Comparison of ENCODE assay signal across 1 cellular context in the genomic region with DNA sequence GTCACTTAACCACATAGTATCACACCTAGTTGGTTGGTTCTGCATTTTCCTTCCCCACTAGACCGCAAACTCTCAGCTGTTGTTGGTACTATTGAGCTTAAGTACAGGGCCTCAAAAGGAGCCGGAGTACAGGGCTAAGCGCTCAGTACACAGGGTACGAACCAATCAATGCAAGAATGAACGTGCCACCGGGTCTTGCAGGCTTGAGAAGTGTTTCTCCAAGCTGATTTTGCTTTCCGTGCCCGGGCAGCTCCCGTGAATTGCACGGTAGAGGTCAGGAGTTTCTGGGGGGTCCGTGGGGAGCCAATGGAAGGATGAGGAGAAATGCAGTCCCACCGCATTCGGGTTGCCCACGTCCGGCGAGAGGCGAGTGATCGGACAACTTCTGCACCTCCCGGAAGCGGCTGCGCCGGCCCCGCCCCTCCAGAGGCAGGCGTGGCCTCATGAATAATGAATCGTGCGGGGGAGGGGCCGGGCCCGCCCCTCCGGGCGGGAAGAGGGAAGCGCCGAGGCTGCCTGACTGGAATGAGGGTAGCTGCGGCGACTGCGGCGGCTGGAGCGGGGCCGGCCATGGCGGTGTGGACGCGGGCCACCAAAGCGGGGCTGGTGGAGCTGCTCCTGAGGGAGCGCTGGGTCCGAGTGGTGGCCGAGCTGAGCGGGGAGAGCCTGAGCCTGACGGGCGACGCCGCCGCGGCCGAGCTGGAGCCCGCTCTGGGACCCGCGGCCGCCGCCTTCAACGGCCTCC.
TF ChIP-seq lines count a peak whose summit lies in the region.

TSS of gene SNTB2 (plus strand) at position 523 of the 745 bp plus-strand sequence. CDS start at position 526, 3 bp downstream.

TF ChIP-seq in K562, 482 proteins besides CTCF, POLR2A, EP300 and RAD21 (continued from another document):
- TF ChIP-seq, protein P1, sequence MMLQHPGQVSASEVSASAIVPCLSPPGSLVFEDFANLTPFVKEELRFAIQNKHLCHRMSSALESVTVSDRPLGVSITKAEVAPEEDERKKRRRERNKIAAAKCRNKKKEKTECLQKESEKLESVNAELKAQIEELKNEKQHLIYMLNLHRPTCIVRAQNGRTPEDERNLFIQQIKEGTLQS (IDR thresholded peaks at IDR 0.05) = no peak
- TF ChIP-seq, protein P1 (CRISPR knock-in tag; conservative IDR thresholded peaks at IDR 0.05) = 0 out of 2 replicates have a peak, but pooled peaks have one; percentile 28
- TF ChIP-seq ETV5 (CRISPR knock-in tag; IDR thresholded peaks at IDR 0.05; ENCODE audit: low read depth) (peak; percentile 78), HDGF (IDR thresholded peaks at IDR 0.05) (0 out of 2 replicates have a peak, but pooled peaks have one; percentile 63), GABPA (tag; conservative IDR thresholded peaks at IDR 0.05; ENCODE audit: low read depth) (peak; percentile 81), XRCC4 (IDR thresholded peaks at IDR 0.05; ENCODE audit: extremely low read depth, insufficient read depth, insufficient read length) (no peak), HLTF (IDR thresholded peaks at IDR 0.05) (peak; percentile 26; the same call in 1 of the 2 replicates), ZNF589 (CRISPR knock-in tag; IDR thresholded peaks at IDR 0.05; ENCODE audit: low read depth) (peak; percentile 85), PML (IDR thresholded peaks at IDR 0.05; ENCODE audit: low read length) (peak; percentile 55; the same call in 1 of the 2 replicates), DEAF1 (CRISPR knock-in tag; IDR thresholded peaks at IDR 0.05) (no peak), POLR2G (IDR thresholded peaks at IDR 0.05; ENCODE audit: low read depth, low read length) (peak; percentile 98), HOXB6 (CRISPR knock-in tag; IDR thresholded peaks at IDR 0.05; ENCODE audit: borderline replicate concordance) (no peak), SMAD4 (CRISPR knock-in tag; conservative IDR thresholded peaks at IDR 0.05) (0 out of 2 replicates have a peak, but pooled peaks have one; percentile 69), ZFP30 (CRISPR knock-in tag; IDR thresholded peaks at IDR 0.05; ENCODE audit: borderline replicate concordance) (no peak), BHLHE40 (IDR thresholded peaks at IDR 0.05; ENCODE audit: low read length) (peak; percentile 76), PHB (CRISPR knock-in tag; IDR thresholded peaks at IDR 0.05) (no peak), MNT (conservative IDR thresholded peaks at IDR 0.05) (peak in 1 of 2 experiments; percentile 64; a peak in 2 of 4 replicates), ATF7 (IDR thresholded peaks at IDR 0.05) (peak; percentile 65), SMAD3 (CRISPR knock-in tag; conservative IDR thresholded peaks at IDR 0.05) (no peak), SP1 (CRISPR knock-in tag; IDR thresholded peaks at IDR 0.05) (peak; percentile 92), FOXK2 (conservative IDR thresholded peaks at IDR 0.05 in 1 of 2, IDR thresholded peaks at IDR 0.05 in 1 of 2; ENCODE audit: low read depth in 2 of 2) (peak in 1 of 2 experiments; percentile 56; a peak in 1 of 4 replicates), SMARCA4 (IDR thresholded peaks at IDR 0.05) (0 out of 2 replicates have a peak, but pooled peaks have one; percentile 47)
- TF ChIP-seq, protein P2, sequence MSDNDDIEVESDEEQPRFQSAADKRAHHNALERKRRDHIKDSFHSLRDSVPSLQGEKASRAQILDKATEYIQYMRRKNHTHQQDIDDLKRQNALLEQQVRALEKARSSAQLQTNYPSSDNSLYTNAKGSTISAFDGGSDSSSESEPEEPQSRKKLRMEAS (CRISPR knock-in tag; IDR thresholded peaks at IDR 0.05) = peak; percentile 56
